In genomic region chr6:169208011-169208410, GRCh38 we compare ENCODE assay signal across 17 cellular contexts. TPM values are rescaled to one million over a fixed set of nuclear protein-coding genes. Genes with fewer than 3 reads are reported as not detected.
DNase-seq lines count a peak whose midpoint lies in the region; ATAC-seq, FAIRE-seq and TF ChIP-seq lines count a peak whose summit lies in the region.
"Had no signal": no experiment of that assay in that cellular context is flagged by ENCODE, and none has a peak within 500 bp of the region (broad histone marks: within the 10 kb centered on the region; RNA-seq: fewer than 3 reads in every experiment).

No MANE protein-coding gene starts in this region.

- H4K20me1 ChIP-seq in K562 (replicated peaks; ENCODE audit: control insufficient read depth, insufficient read depth, low read length), result no peaks in the 10 kb centered on the region
- no peaks in the 10 kb centered on the region for H4K20me1 ChIP-seq in PC-9 (ENCODE audit: insufficient read depth)

- H3K9ac ChIP-seq in K562 (ENCODE audit: insufficient read depth in 1 of 2, low read depth in 2 of 2, low read length in 2 of 2), result no peak overlapping the region

- no peak for TF ChIP-seq RAD21 in K562 (CRISPR knock-in tag; conservative IDR thresholded peaks at IDR 0.05 in 1 of 2, IDR thresholded peaks at IDR 0.05 in 1 of 2)

- H3K4me1 ChIP-seq in K562 (replicated peaks in 1 of 2; ENCODE audit: control insufficient read depth in 2 of 2, insufficient read depth in 2 of 2, low read length in 2 of 2), result peaks cover 0 to 2% of the 10 kb centered on the region in 2 experiments; a peak in 3 of 5 replicates
- H3K4me1 ChIP-seq in PC-9 (replicated peaks; ENCODE audit: insufficient read depth), result no peaks in the 10 kb centered on the region
- H3K4me1 ChIP-seq: Caco-2 had no signal

- CTCF ChIA-PET in K562 (lab: Yijun Ruan, JAX; ENCODE audit: low intra/inter-chr PET ratio), result no interaction called here
- CTCF ChIA-PET in PC-9 (lab: Charles Lee), result no interaction called here

- no peaks in the 10 kb centered on the region for H3K9me2 ChIP-seq in PC-9 (ENCODE audit: insufficient read depth)

- no peak for TF ChIP-seq POLR2A in K562 (conservative IDR thresholded peaks at IDR 0.05)

- BruUV-seq in K562 (replicated peaks; lab: Mats Ljungman, UMichigan) (no TSS peak), PC-9 (replicated peaks; lab: Mats Ljungman, UMichigan) (no TSS peak)

- intact Hi-C loops in K562 (cut with micrococcal nuclease) (no loop called here), PC-9 (cut with micrococcal nuclease; ENCODE audit: unreplicated experiment) (no loop called here)

- no peak for ATAC-seq in K562

- H3K4me2 ChIP-seq in K562 (ENCODE audit: insufficient read depth, low read length) (no peak overlapping the region), PC-9 (no peak overlapping the region)

- H2AFZ ChIP-seq in K562 (ENCODE audit: low read depth, low read length), result no peak overlapping the region
- H2AFZ ChIP-seq in PC-9, result no peak overlapping the region

- no peaks in the 10 kb centered on the region for H3K36me3 ChIP-seq in K562 (ENCODE audit: control insufficient read depth, insufficient read depth, low read length)
- H3K36me3 ChIP-seq in PC-9 (ENCODE audit: low read depth), result no peaks in the 10 kb centered on the region

- in situ Hi-C loops in K562 (cut with MboI), result no loop called here

- TF ChIP-seq EP300 in K562 (IDR thresholded peaks at IDR 0.05; ENCODE audit: low read length), result no peak

- FAIRE-seq in G401.6 (lab: Jason Lieb, UNC), result peak; percentile 62
- no peak for FAIRE-seq in K562 (lab: Jason Lieb, UNC)

- H3K27me3 ChIP-seq in K562 (ENCODE audit: control insufficient read depth in 2 of 2, insufficient read depth in 2 of 2, low read length in 2 of 2), result peaks cover 0 to 6% of the 10 kb centered on the region in 2 experiments; a peak in 1 of 5 replicates
- H3K27me3 ChIP-seq in PC-9 (ENCODE audit: insufficient read depth, low read depth), result no peaks in the 10 kb centered on the region

- TF ChIP-seq CTCF in K562 (IDR thresholded peaks at IDR 0.05 in 2 of 3, conservative IDR thresholded peaks at IDR 0.05 in 1 of 3; ENCODE audit: insufficient read depth in 2 of 3, low read depth in 1 of 3, low read length in 3 of 3), result no peak
- no peak for TF ChIP-seq CTCF in PC-9 (conservative IDR thresholded peaks at IDR 0.05)

- no peaks in the 10 kb centered on the region for H3F3A ChIP-seq in PC-9 (ENCODE audit: insufficient read depth, low read depth)

- no peaks in the 10 kb centered on the region for H3K9me1 ChIP-seq in K562 (ENCODE audit: control insufficient read depth, insufficient read depth, low read length)

- POLR2A ChIA-PET in K562 (lab: Yijun Ruan, JAX) (no interaction called here), PC-9 (lab: Charles Lee; ENCODE audit: unreplicated experiment) (no interaction called here)

- no peaks in the 10 kb centered on the region for H3K79me2 ChIP-seq in K562 (ENCODE audit: control insufficient read depth, insufficient read depth, low read length)
- no peaks in the 10 kb centered on the region for H3K79me2 ChIP-seq in PC-9 (ENCODE audit: low read depth)

- peaks cover 7% of the 10 kb centered on the region; the same call in 1 of the 2 replicates for H3K9me3 ChIP-seq in K562 (replicated peaks; ENCODE audit: control insufficient read depth, insufficient read depth, low read depth, low read length)
- H3K9me3 ChIP-seq in PC-9 (ENCODE audit: insufficient read depth, low read depth), result no peaks in the 10 kb centered on the region

- H3K4me3 ChIP-seq in K562, result no peak overlapping the region
- H3K4me3 ChIP-seq in PC-9, result no peak overlapping the region

- H3K27ac ChIP-seq in K562 (ENCODE audit: extremely low read depth, low read depth, low read length) (no peak overlapping the region), PC-9 (no peak overlapping the region)

- DNase-seq in LHCN-M2 (ENCODE audit: low read depth) (peak; percentile 42), NOMO-1 treated with DMSO at 0.1 percent for 48 hours (lab: John Stamatoyannopoulos, UW; ENCODE audit: unreplicated experiment) (peak; percentile 65), K562 (ENCODE audit: extremely low read depth in 1 of 4, low spot score in 3 of 4) (no peak), NCI-H128 (lab: John Stamatoyannopoulos, UW; ENCODE audit: unreplicated experiment) (no peak), PC-9 (no peak), NCI-H510A (lab: John Stamatoyannopoulos, UW) (no peak)
- DNase-seq: ACHN, AML-193, Caco-2, DMS153, H7, NCI-H1417 treated with DMSO at 0.1 percent for 48 hours, NCI-H2029, NCI-H2171 treated with DMSO at 0.1 percent for 48 hours, NCI-H446 treated with DMSO at 0.1 percent for 48 hours, SHP77 treated with DMSO at 0.1 percent for 48 hours had no signal

TF ChIP-seq in K562, 482 proteins besides CTCF, POLR2A, EP300 and RAD21:
- 0 out of 2 replicates have a peak, but pooled peaks have one; percentile 36 for TF ChIP-seq THRAP3 (IDR thresholded peaks at IDR 0.05; ENCODE audit: borderline replicate concordance)
- TF ChIP-seq POU5F1 (IDR thresholded peaks at IDR 0.05; ENCODE audit: borderline replicate concordance, low read depth, low read length, partially characterized antibody), result no peak
- TF ChIP-seq ZC3H8 (IDR thresholded peaks at IDR 0.05), result no peak
- TF ChIP-seq SOX6 (IDR thresholded peaks at IDR 0.05), result no peak

RNA-seq across cellular contexts. Expression of gene THBS2, which starts 45.6 kb away (rescaled TPM):
- 14.9 and 18.6 TPM in 2 replicates for total RNA-seq in LHCN-M2 (2014; rRNA removed)
- polyA plus RNA-seq in LHCN-M2 (2012), result 22.6 TPM
- total RNA-seq in K562 (2011; cell fraction: chromatin; rRNA removed; ENCODE audit: low replicate concordance), result not detected in 2 replicates
- total RNA-seq in K562 (2011; cell fraction: nucleolus; rRNA removed), result not detected in 2 replicates
- total RNA-seq in K562 (2011; cell fraction: nucleoplasm; rRNA removed), result not detected in 2 replicates
- not detected in 2 replicates for total RNA-seq in K562 (2014; rRNA removed)
- total RNA-seq in K562 (2014; rRNA removed; fragmentation: Illumina TruSeq; extraction: Trizol), result not detected in 2 replicates
- not detected in 2 replicates for total RNA-seq in K562 (2015; rRNA removed; fragmentation: Illumina TruSeq; extraction: Trizol)
- 0.11 and 0.27 TPM in 2 replicates for total RNA-seq in K562 (2021)
- polyA plus RNA-seq in K562 (2011; rRNA removed), result not detected in 2 replicates
- not detected in 2 replicates for polyA plus RNA-seq in K562 (2011; cell fraction: cytosol; rRNA removed)
- not detected in 2 replicates for polyA plus RNA-seq in K562 (2011; cell fraction: nucleus; rRNA removed)
- 0.09 and 0.19 TPM in 2 replicates for polyA plus RNA-seq in K562 (2012)
- polyA plus RNA-seq in K562 (2014; fragmentation: Illumina TruSeq; extraction: Trizol), result not detected in 2 replicates
- polyA plus RNA-seq in K562 (2014; fragmentation: Nextera tagmentation; extraction: Ambion mirVana), result under 1 TPM; 0.03 TPM
- not detected in 2 replicates for polyA plus RNA-seq in K562 (2014; rRNA removed)
- polyA minus RNA-seq in K562 (2011; rRNA and poly(A)+ RNA removed), result not detected in 2 replicates
- not detected in 2 replicates for polyA minus RNA-seq in K562 (2011; cell fraction: cytosol; rRNA and poly(A)+ RNA removed)
- polyA minus RNA-seq in K562 (2011; cell fraction: nucleus; rRNA and poly(A)+ RNA removed), result not detected in 2 replicates
- not detected in 2 replicates for total RNA-seq in PC-9 (2021)

Comparison
In these comparisons a context has a peak if more than half of its experiments do, and no peak if none do; other contexts are left out.
1. DNase-seq: peak in LHCN-M2 (single experiment) and NOMO-1 treated with DMSO at 0.1 percent for 48 hours (single experiment); none in K562 (0 of 4), NCI-H128 (single experiment), PC-9 (0 of 2) and NCI-H510A (single experiment).
2. RNA of gene THBS2, which starts 45.6 kb away (total RNA-seq): 14.9 to 18.6 TPM in LHCN-M2; 0.11 to 0.27 TPM in K562 and not detected in PC-9; every median in the first group is over 10 times any median in the second.